In genomic region chr6:83873869-83874268, GRCh38 we compare ENCODE assay signal across 1 cellular context.
TF ChIP-seq lines count a peak whose summit lies in the region.

No MANE protein-coding gene starts in this region.

TF ChIP-seq in HepG2, 621 proteins besides CTCF, POLR2A, EP300 and RAD21:
- peak; percentile 97 for TF ChIP-seq HNRNPK (IDR thresholded peaks at IDR 0.05; ENCODE audit: low read depth, low read length, poor library complexity, severe bottlenecking)
- TF ChIP-seq ZNF34 (CRISPR knock-in tag; IDR thresholded peaks at IDR 0.05; ENCODE audit: borderline replicate concordance), result no peak
- peak; percentile 88; the same call in 1 of the 2 replicates for TF ChIP-seq PCBP1 (IDR thresholded peaks at IDR 0.05; ENCODE audit: borderline replicate concordance, low read depth, low read length)
